10 cellular contexts compared by ENCODE assay signal in genomic region chr22:19169947-19170318, GRCh38. TPM values are rescaled to one million over a fixed set of nuclear protein-coding genes. Genes with fewer than 3 reads are reported as not detected.
DNase-seq lines count a peak whose midpoint lies in the region; ATAC-seq, FAIRE-seq and TF ChIP-seq lines count a peak whose summit lies in the region.
"Had no signal": no experiment of that assay in that cellular context is flagged by ENCODE, and none has a peak within 500 bp of the region (broad histone marks: within the 10 kb centered on the region; RNA-seq: fewer than 3 reads in every experiment).

No MANE protein-coding gene starts in this region.

- peaks cover 20% of the 10 kb centered on the region for H3K4me1 ChIP-seq in ACC112 (ENCODE audit: control insufficient read depth, insufficient read depth, low read length, unreplicated experiment)
- H3K4me1 ChIP-seq in K562 (replicated peaks in 1 of 2; ENCODE audit: control insufficient read depth in 2 of 2, insufficient read depth in 2 of 2, low read length in 2 of 2) = peaks cover 40 to 68% of the 10 kb centered on the region in 2 experiments
- peaks cover 44% of the 10 kb centered on the region for H3K4me1 ChIP-seq in mesenchymal stem cell (ENCODE audit: control insufficient read depth, insufficient read depth, low read depth, low read length)
- H3K4me1 ChIP-seq in Peyer's patch = peaks cover 3 to 49% (median 38%) of the 10 kb centered on the region in 4 donors

- H3K36me3 ChIP-seq in ACC112 (ENCODE audit: insufficient read depth, low read length) (no peaks in the 10 kb centered on the region), H7 (replicated peaks; ENCODE audit: control insufficient read depth, insufficient read depth, low read length) (peaks cover 2% of the 10 kb centered on the region), K562 (ENCODE audit: control insufficient read depth, insufficient read depth, low read length) (peaks cover 29% of the 10 kb centered on the region), mesenchymal stem cell (ENCODE audit: control insufficient read depth in 1 of 2, insufficient read depth in 2 of 2, low read depth in 1 of 2, low read length in 2 of 2) (peaks cover 0 to 14% of the 10 kb centered on the region in 2 experiments), Peyer's patch (no peaks in the 10 kb centered on the region)
- H3K36me3 ChIP-seq: tibial artery had no signal

- CTCF ChIA-PET in K562 (lab: Yijun Ruan, JAX; ENCODE audit: low intra/inter-chr PET ratio) = interaction anchor here (0.9 kb wide), 1 partner anchor 460 kb away, joined by 3 read pairs; no protein-coding TSS in a partner anchor

- H2BK5ac ChIP-seq in mesenchymal stem cell (ENCODE audit: low read depth, low read length, poor library complexity, severe bottlenecking) = no peak overlapping the region

- no TSS peak for BruUV-seq in K562 (replicated peaks; lab: Mats Ljungman, UMichigan)

- H3K9ac ChIP-seq in K562 (ENCODE audit: insufficient read depth in 1 of 2, low read depth in 2 of 2, low read length in 2 of 2) = peak overlapping the region; percentile 27 to 96; a peak in 3 of 4 replicates
- H3K9ac ChIP-seq in mesenchymal stem cell (ENCODE audit: low read length) = peak overlapping the region; percentile 80

- peaks cover 25% of the 10 kb centered on the region for H3K79me2 ChIP-seq in ACC112 (ENCODE audit: control insufficient read depth, insufficient read depth, low read length, unreplicated experiment)
- peaks cover 46% of the 10 kb centered on the region for H3K79me2 ChIP-seq in K562 (ENCODE audit: control insufficient read depth, insufficient read depth, low read length)

- H3K4me3 ChIP-seq in ACC112 (ENCODE audit: low read depth, low read length) (peak overlapping the region; percentile 71), H7 (ENCODE audit: insufficient read depth, low read depth, low read length) (peak overlapping the region; percentile 23; the same call in 1 of the 2 replicates), K562 (peak overlapping the region; percentile 34), mesenchymal stem cell (ENCODE audit: insufficient read depth in 1 of 2, low read depth in 1 of 2, low read length in 2 of 2) (peak overlapping the region in 1 of 2 experiments; percentile 65), Peyer's patch (peak overlapping the region in 2 of 4 donors; percentile 33 to 45)

- POLR2A ChIA-PET in K562 (lab: Yijun Ruan, JAX) = interaction anchor here (0.6 to 4.5 kb wide), 11 partner anchors 9 to 500 kb away, joined by 3 to 64 read pairs (median 4); partner anchors contain the start of genes ESS2 and SLC25A1

- TF ChIP-seq POLR2A in K562 (conservative IDR thresholded peaks at IDR 0.05) (no peak), Peyer's patch (IDR thresholded peaks at IDR 0.05) (no peak)

- no peak overlapping the region for H2BK12ac ChIP-seq in mesenchymal stem cell (ENCODE audit: low read length in 2 of 2)

- H3K14ac ChIP-seq in mesenchymal stem cell (ENCODE audit: low read length in 2 of 2) = no peak overlapping the region

- ATAC-seq in K562 = no peak
- ATAC-seq: GM12878 had no signal

- H2BK15ac ChIP-seq in mesenchymal stem cell (ENCODE audit: low read depth, poor library complexity, severe bottlenecking) = no peak overlapping the region

- no peak overlapping the region for H2BK120ac ChIP-seq in mesenchymal stem cell (ENCODE audit: low read depth, low read length)

- no peak for DNase-seq in H7
- DNase-seq in K562 (ENCODE audit: extremely low read depth in 1 of 4, low spot score in 3 of 4) = peak in 1 of 4 experiments; percentile 32
- DNase-seq in mesenchymal stem cell = no peak
- DNase-seq in Peyer's patch = no peak
- DNase-seq in cerebellar cortex (ENCODE audit: low spot score) = no peak
- no peak for DNase-seq in effector CD8-positive, alpha-beta T cell (lab: John Stamatoyannopoulos, UW)
- DNase-seq in DMS 273 (lab: John Stamatoyannopoulos, UW; ENCODE audit: unreplicated experiment) = no peak
- DNase-seq: tibial artery had no signal

- FAIRE-seq in K562 (lab: Jason Lieb, UNC) = no peak
- FAIRE-seq: GM12878 had no signal

- no peaks in the 10 kb centered on the region for H3K79me1 ChIP-seq in mesenchymal stem cell (replicated peaks; ENCODE audit: low read length, poor library complexity, severe bottlenecking)

- H3K23ac ChIP-seq in mesenchymal stem cell (ENCODE audit: low read length in 2 of 2) = peak overlapping the region in 1 of 2 experiments; percentile 36

- H4K8ac ChIP-seq in mesenchymal stem cell (ENCODE audit: low read length) = no peak overlapping the region

- TF ChIP-seq RAD21 in K562 (CRISPR knock-in tag; conservative IDR thresholded peaks at IDR 0.05 in 1 of 2, IDR thresholded peaks at IDR 0.05 in 1 of 2) = no peak

- intact Hi-C loops in K562 (cut with micrococcal nuclease) = no loop called here

- peaks cover 30% of the 10 kb centered on the region for H3K27me3 ChIP-seq in ACC112 (ENCODE audit: insufficient read depth, low read length)
- peaks cover 47% of the 10 kb centered on the region for H3K27me3 ChIP-seq in H7 (ENCODE audit: control insufficient read depth, insufficient read depth, low read length)
- H3K27me3 ChIP-seq in K562 (ENCODE audit: control insufficient read depth in 2 of 2, insufficient read depth in 2 of 2, low read length in 2 of 2) = peaks cover 29 to 36% of the 10 kb centered on the region in 2 experiments
- peaks cover 37 to 38% of the 10 kb centered on the region in 2 experiments for H3K27me3 ChIP-seq in mesenchymal stem cell (ENCODE audit: control insufficient read depth in 1 of 2, insufficient read depth in 1 of 2, low read length in 2 of 2)
- peaks cover 0 to 25% of the 10 kb centered on the region in 2 donors for H3K27me3 ChIP-seq in Peyer's patch

- TF ChIP-seq CTCF in K562 (IDR thresholded peaks at IDR 0.05 in 2 of 3, conservative IDR thresholded peaks at IDR 0.05 in 1 of 3; ENCODE audit: insufficient read depth in 2 of 3, low read depth in 1 of 3, low read length in 3 of 3) (no peak), Peyer's patch (IDR thresholded peaks at IDR 0.05) (no peak)

- WGBS in K562 (ENCODE audit: insufficient coverage, low coverage, missing lambda C conversion rate) = 42% methylated on average over 7 of the region's 7 CpGs
- 72% methylated on average over 7 of the region's 7 CpGs for WGBS in mesenchymal stem cell

- H3K18ac ChIP-seq in mesenchymal stem cell (ENCODE audit: low read depth in 1 of 2, low read length in 2 of 2) = no peak overlapping the region

- H3K27ac ChIP-seq in ACC112 (ENCODE audit: low read depth, low read length) (no peak overlapping the region), K562 (ENCODE audit: extremely low read depth, low read depth, low read length) (no peak overlapping the region), mesenchymal stem cell (ENCODE audit: low read length, poor library complexity, severe bottlenecking) (no peak overlapping the region), Peyer's patch (no peak overlapping the region)

- H3K4ac ChIP-seq in mesenchymal stem cell (ENCODE audit: low read depth in 1 of 2, low read length in 2 of 2) = no peak overlapping the region

- H3K4me2 ChIP-seq in K562 (ENCODE audit: insufficient read depth, low read length) (peak overlapping the region; percentile 93), mesenchymal stem cell (ENCODE audit: low read length, poor library complexity, severe bottlenecking) (no peak overlapping the region)

- no peak for TF ChIP-seq EP300 in K562 (IDR thresholded peaks at IDR 0.05; ENCODE audit: low read length)

- H4K91ac ChIP-seq in mesenchymal stem cell (ENCODE audit: low read length) = no peak overlapping the region

- no peaks in the 10 kb centered on the region for H3K9me3 ChIP-seq in K562 (replicated peaks; ENCODE audit: control insufficient read depth, insufficient read depth, low read depth, low read length)
- H3K9me3 ChIP-seq in mesenchymal stem cell (ENCODE audit: control insufficient read depth, low read length) = no peaks in the 10 kb centered on the region
- no peaks in the 10 kb centered on the region for H3K9me3 ChIP-seq in Peyer's patch
- H3K9me3 ChIP-seq: tibial artery had no signal

- H2AFZ ChIP-seq in ACC112 (ENCODE audit: low read length, unreplicated experiment) (no peak overlapping the region), K562 (ENCODE audit: low read depth, low read length) (peak overlapping the region; percentile 83), mesenchymal stem cell (ENCODE audit: low read depth, low read length) (peak overlapping the region; percentile 55)

- in situ Hi-C loops in K562 (cut with MboI) = no loop called here

- peaks cover 21% of the 10 kb centered on the region for H3K9me1 ChIP-seq in K562 (ENCODE audit: control insufficient read depth, insufficient read depth, low read length)

- peaks cover 36% of the 10 kb centered on the region for H4K20me1 ChIP-seq in K562 (replicated peaks; ENCODE audit: control insufficient read depth, insufficient read depth, low read length)

- H2AK5ac ChIP-seq in mesenchymal stem cell (ENCODE audit: low read length, severe bottlenecking) = no peak overlapping the region

RNA-seq across cellular contexts. Expression of gene SLC25A1, which starts 8.6 kb away (rescaled TPM):
- total RNA-seq in H7 (2014; rRNA removed; shearing (Covaris generic)) = 171 and 188 TPM in 2 replicates
- total RNA-seq in K562 (2011; cell fraction: chromatin; rRNA removed; ENCODE audit: low replicate concordance) = 34.4 and 107 TPM in 2 replicates
- 114 and 122 TPM in 2 replicates for total RNA-seq in K562 (2011; cell fraction: nucleolus; rRNA removed)
- 76.8 and 81.5 TPM in 2 replicates for total RNA-seq in K562 (2011; cell fraction: nucleoplasm; rRNA removed)
- 329 and 469 TPM in 2 replicates for total RNA-seq in K562 (2014; rRNA removed)
- total RNA-seq in K562 (2014; rRNA removed; fragmentation: Illumina TruSeq; extraction: Trizol) = 54.3 and 89.6 TPM in 2 replicates
- total RNA-seq in K562 (2015; rRNA removed; fragmentation: Illumina TruSeq; extraction: Trizol) = 109 and 119 TPM in 2 replicates
- total RNA-seq in K562 (2021) = 399 and 408 TPM in 2 replicates
- polyA plus RNA-seq in K562 (2011; rRNA removed) = 110 and 216 TPM in 2 replicates
- polyA plus RNA-seq in K562 (2011; cell fraction: cytosol; rRNA removed) = 329 and 368 TPM in 2 replicates
- polyA plus RNA-seq in K562 (2011; cell fraction: nucleus; rRNA removed) = 294 and 343 TPM in 2 replicates
- polyA plus RNA-seq in K562 (2012) = 272 and 330 TPM in 2 replicates
- polyA plus RNA-seq in K562 (2014; fragmentation: Illumina TruSeq; extraction: Trizol) = 183 and 239 TPM in 2 replicates
- 10 to 100 TPM; 11.0 to 23.7 TPM for polyA plus RNA-seq in K562 (2014; fragmentation: Nextera tagmentation; extraction: Ambion mirVana)
- 248 and 262 TPM in 2 replicates for polyA plus RNA-seq in K562 (2014; rRNA removed)
- polyA minus RNA-seq in K562 (2011; rRNA and poly(A)+ RNA removed) = 64.7 and 77.1 TPM in 2 replicates
- 103 and 287 TPM in 2 replicates for polyA minus RNA-seq in K562 (2011; cell fraction: cytosol; rRNA and poly(A)+ RNA removed)
- polyA minus RNA-seq in K562 (2011; cell fraction: nucleus; rRNA and poly(A)+ RNA removed) = 46.3 and 88.1 TPM in 2 replicates
- polyA plus RNA-seq in mesenchymal stem cell (2013, experiment 1 of 2) = 119 TPM
- 117 TPM for polyA plus RNA-seq in mesenchymal stem cell (2013, experiment 2 of 2)
- total RNA-seq in Peyer's patch = 100 to 1,000 TPM in 3 of 4 donors, 10 to 100 TPM in 1; 68.5 to 229 (median 185) TPM

RNA-seq across cellular contexts. Expression of gene GSC2, which starts 19.8 kb away (rescaled TPM):
- total RNA-seq in H7 (2014; rRNA removed; shearing (Covaris generic)) = 0.78 TPM in 1 of 2 replicates, not detected in the other
- not detected in 2 replicates for total RNA-seq in K562 (2011; cell fraction: chromatin; rRNA removed; ENCODE audit: low replicate concordance)
- not detected in 2 replicates for total RNA-seq in K562 (2011; cell fraction: nucleolus; rRNA removed)
- total RNA-seq in K562 (2011; cell fraction: nucleoplasm; rRNA removed) = not detected in 2 replicates
- total RNA-seq in K562 (2014; rRNA removed) (not detected in 2 replicates), K562 (2014; rRNA removed; fragmentation: Illumina TruSeq; extraction: Trizol) (not detected in 2 replicates), K562 (2015; rRNA removed; fragmentation: Illumina TruSeq; extraction: Trizol) (not detected in 2 replicates), K562 (2021) (not detected in 2 replicates), Peyer's patch (not detected)
- polyA plus RNA-seq in K562 (2011; rRNA removed) (not detected in 2 replicates), K562 (2014; fragmentation: Illumina TruSeq; extraction: Trizol) (not detected in 2 replicates), K562 (2014; fragmentation: Nextera tagmentation; extraction: Ambion mirVana) (not detected), K562 (2014; rRNA removed) (not detected in 2 replicates)
- polyA plus RNA-seq in K562 (2011; cell fraction: cytosol; rRNA removed) = not detected in 2 replicates
- not detected in 2 replicates for polyA plus RNA-seq in K562 (2011; cell fraction: nucleus; rRNA removed)
- not detected in 2 replicates for polyA plus RNA-seq in K562 (2012)
- polyA minus RNA-seq in K562 (2011; rRNA and poly(A)+ RNA removed) = not detected in 2 replicates
- polyA minus RNA-seq in K562 (2011; cell fraction: cytosol; rRNA and poly(A)+ RNA removed) = not detected in 2 replicates
- polyA minus RNA-seq in K562 (2011; cell fraction: nucleus; rRNA and poly(A)+ RNA removed) = not detected in 2 replicates
- polyA plus RNA-seq in mesenchymal stem cell (2013, experiment 1 of 2) = not detected
- polyA plus RNA-seq in mesenchymal stem cell (2013, experiment 2 of 2) = not detected
- total RNA-seq: GM12878 had no signal
- polyA plus RNA-seq: GM12878 had no signal

RNA-seq across cellular contexts. Expression of gene ESS2, which starts 25.5 kb away (rescaled TPM):
- 17.6 and 28.4 TPM in 2 replicates for total RNA-seq in H7 (2014; rRNA removed; shearing (Covaris generic))
- 22.9 and 43.9 TPM in 2 replicates for total RNA-seq in K562 (2011; cell fraction: chromatin; rRNA removed; ENCODE audit: low replicate concordance)
- total RNA-seq in K562 (2011; cell fraction: nucleolus; rRNA removed) = 30.7 and 33.7 TPM in 2 replicates
- 20.2 and 27.2 TPM in 2 replicates for total RNA-seq in K562 (2011; cell fraction: nucleoplasm; rRNA removed)
- 42.5 and 47.4 TPM in 2 replicates for total RNA-seq in K562 (2014; rRNA removed)
- 9.4 and 10.7 TPM in 2 replicates for total RNA-seq in K562 (2014; rRNA removed; fragmentation: Illumina TruSeq; extraction: Trizol)
- total RNA-seq in K562 (2015; rRNA removed; fragmentation: Illumina TruSeq; extraction: Trizol) = 28.3 and 30.9 TPM in 2 replicates
- 51.3 and 52.8 TPM in 2 replicates for total RNA-seq in K562 (2021)
- polyA plus RNA-seq in K562 (2011; rRNA removed) = 26.8 and 44.0 TPM in 2 replicates
- polyA plus RNA-seq in K562 (2011; cell fraction: cytosol; rRNA removed) = 44.3 and 59.3 TPM in 2 replicates
- 50.0 and 63.7 TPM in 2 replicates for polyA plus RNA-seq in K562 (2011; cell fraction: nucleus; rRNA removed)
- 34.4 and 35.2 TPM in 2 replicates for polyA plus RNA-seq in K562 (2012)
- polyA plus RNA-seq in K562 (2014; fragmentation: Illumina TruSeq; extraction: Trizol) = 23.6 and 41.0 TPM in 2 replicates
- 1 to 10 TPM in 1 of 2 experiments, under 1 TPM in 1; 0.70 to 1.9 TPM for polyA plus RNA-seq in K562 (2014; fragmentation: Nextera tagmentation; extraction: Ambion mirVana)
- 47.1 and 58.1 TPM in 2 replicates for polyA plus RNA-seq in K562 (2014; rRNA removed)
- 11.3 and 13.6 TPM in 2 replicates for polyA minus RNA-seq in K562 (2011; rRNA and poly(A)+ RNA removed)
- polyA minus RNA-seq in K562 (2011; cell fraction: cytosol; rRNA and poly(A)+ RNA removed) = 16.3 and 30.8 TPM in 2 replicates
- 11.7 and 24.3 TPM in 2 replicates for polyA minus RNA-seq in K562 (2011; cell fraction: nucleus; rRNA and poly(A)+ RNA removed)
- 11.9 TPM for polyA plus RNA-seq in mesenchymal stem cell (2013, experiment 1 of 2)
- 11.8 TPM for polyA plus RNA-seq in mesenchymal stem cell (2013, experiment 2 of 2)
- total RNA-seq in Peyer's patch = 10 to 100 TPM; 10.1 to 36.3 (median 14.3) TPM

RNA-seq across cellular contexts. Expression of gene TSSK2, which starts 38.8 kb away (rescaled TPM):
- not detected in 2 replicates for total RNA-seq in H7 (2014; rRNA removed; shearing (Covaris generic))
- total RNA-seq in K562 (2011; cell fraction: chromatin; rRNA removed; ENCODE audit: low replicate concordance) = 0.21 TPM in 1 of 2 replicates, not detected in the other
- total RNA-seq in K562 (2011; cell fraction: nucleolus; rRNA removed) = not detected in 2 replicates
- total RNA-seq in K562 (2011; cell fraction: nucleoplasm; rRNA removed) = 0.22 TPM in 1 of 2 replicates, not detected in the other
- not detected in 2 replicates for total RNA-seq in K562 (2014; rRNA removed)
- total RNA-seq in K562 (2014; rRNA removed; fragmentation: Illumina TruSeq; extraction: Trizol) = not detected in 2 replicates
- total RNA-seq in K562 (2015; rRNA removed; fragmentation: Illumina TruSeq; extraction: Trizol) = not detected in 2 replicates
- not detected in 2 replicates for total RNA-seq in K562 (2021)
- polyA plus RNA-seq in K562 (2011; rRNA removed) = not detected in 2 replicates
- polyA plus RNA-seq in K562 (2011; cell fraction: cytosol; rRNA removed) = 0.04 TPM in 1 of 2 replicates, not detected in the other
- 0.10 TPM in 1 of 2 replicates, not detected in the other for polyA plus RNA-seq in K562 (2011; cell fraction: nucleus; rRNA removed)
- polyA plus RNA-seq in K562 (2012) = not detected in 2 replicates
- polyA plus RNA-seq in K562 (2014; fragmentation: Illumina TruSeq; extraction: Trizol) = not detected in 2 replicates
- not detected for polyA plus RNA-seq in K562 (2014; fragmentation: Nextera tagmentation; extraction: Ambion mirVana)
- 0.04 TPM in 1 of 2 replicates, not detected in the other for polyA plus RNA-seq in K562 (2014; rRNA removed)
- not detected in 2 replicates for polyA minus RNA-seq in K562 (2011; rRNA and poly(A)+ RNA removed)
- not detected in 2 replicates for polyA minus RNA-seq in K562 (2011; cell fraction: cytosol; rRNA and poly(A)+ RNA removed)
- not detected in 2 replicates for polyA minus RNA-seq in K562 (2011; cell fraction: nucleus; rRNA and poly(A)+ RNA removed)
- polyA plus RNA-seq in mesenchymal stem cell (2013, experiment 1 of 2) = not detected
- polyA plus RNA-seq in mesenchymal stem cell (2013, experiment 2 of 2) = not detected
- total RNA-seq in Peyer's patch = under 1 TPM in 1 of 4 donors, not detected in 3; 0.85 TPM

RNA-seq across cellular contexts. Expression of gene DGCR2, which starts 47.7 kb away (rescaled TPM):
- 60.1 and 72.4 TPM in 2 replicates for total RNA-seq in H7 (2014; rRNA removed; shearing (Covaris generic))
- 104 and 237 TPM in 2 replicates for total RNA-seq in K562 (2011; cell fraction: chromatin; rRNA removed; ENCODE audit: low replicate concordance)
- 233 and 250 TPM in 2 replicates for total RNA-seq in K562 (2011; cell fraction: nucleolus; rRNA removed)
- 163 and 192 TPM in 2 replicates for total RNA-seq in K562 (2011; cell fraction: nucleoplasm; rRNA removed)
- 62.9 and 79.7 TPM in 2 replicates for total RNA-seq in K562 (2014; rRNA removed)
- total RNA-seq in K562 (2014; rRNA removed; fragmentation: Illumina TruSeq; extraction: Trizol) = 25.0 and 31.7 TPM in 2 replicates
- total RNA-seq in K562 (2015; rRNA removed; fragmentation: Illumina TruSeq; extraction: Trizol) = 52.2 and 56.7 TPM in 2 replicates
- 101 and 103 TPM in 2 replicates for total RNA-seq in K562 (2021)
- polyA plus RNA-seq in K562 (2011; rRNA removed) = 45.6 and 65.3 TPM in 2 replicates
- polyA plus RNA-seq in K562 (2011; cell fraction: cytosol; rRNA removed) = 87.9 and 92.8 TPM in 2 replicates
- 96.5 and 99.6 TPM in 2 replicates for polyA plus RNA-seq in K562 (2011; cell fraction: nucleus; rRNA removed)
- polyA plus RNA-seq in K562 (2012) = 68.2 and 87.4 TPM in 2 replicates
- 56.7 and 59.7 TPM in 2 replicates for polyA plus RNA-seq in K562 (2014; fragmentation: Illumina TruSeq; extraction: Trizol)
- under 1 TPM; 0.69 to 0.70 TPM for polyA plus RNA-seq in K562 (2014; fragmentation: Nextera tagmentation; extraction: Ambion mirVana)
- 54.1 and 56.4 TPM in 2 replicates for polyA plus RNA-seq in K562 (2014; rRNA removed)
- polyA minus RNA-seq in K562 (2011; rRNA and poly(A)+ RNA removed) = 59.4 and 60.5 TPM in 2 replicates
- polyA minus RNA-seq in K562 (2011; cell fraction: cytosol; rRNA and poly(A)+ RNA removed) = 76.8 and 101 TPM in 2 replicates
- polyA minus RNA-seq in K562 (2011; cell fraction: nucleus; rRNA and poly(A)+ RNA removed) = 59.6 and 106 TPM in 2 replicates
- 30.8 TPM for polyA plus RNA-seq in mesenchymal stem cell (2013, experiment 1 of 2)
- 29.3 TPM for polyA plus RNA-seq in mesenchymal stem cell (2013, experiment 2 of 2)
- total RNA-seq in Peyer's patch = 100 to 1,000 TPM in 1 of 4 donors, 10 to 100 TPM in 3; 49.5 to 101 (median 92.1) TPM
